Comparison of ENCODE assay signal across 19 cellular contexts in the genomic region with DNA sequence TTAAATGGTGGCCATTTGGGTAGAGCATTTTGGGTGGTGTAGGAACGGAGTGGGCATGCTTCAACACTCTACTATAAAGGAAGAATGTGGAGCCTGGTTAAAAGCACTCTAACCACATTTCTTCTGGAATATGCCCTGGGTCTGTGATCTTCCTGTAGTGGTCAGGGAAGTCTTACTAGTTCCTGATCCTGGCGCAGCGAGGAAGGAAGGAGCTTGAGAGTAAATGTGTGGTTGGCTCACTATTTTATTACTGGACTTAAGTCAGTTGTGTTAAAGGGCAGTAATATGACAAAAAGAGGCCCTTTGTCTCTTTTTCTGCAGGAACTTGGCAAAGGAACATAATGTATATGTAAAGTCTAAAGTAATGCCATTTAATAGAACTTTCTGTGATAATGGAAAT.
"Had no signal": no experiment of that assay in that cellular context is flagged by ENCODE, and none has a peak within 500 bp of the region (broad histone marks: within the 10 kb centered on the region; RNA-seq: fewer than 3 reads in every experiment).

No MANE protein-coding gene starts in this region.

- H3K9me3 Mint-ChIP-seq: dendritic cell treated with granulocyte-macrophage colony-stimulating factor and Interleukin-4, amounts not matched to agents 40 ng/mL and 50 ng/mL, for 4 days; effector memory CD8-positive, alpha-beta T cell; naive thymus-derived CD4-positive, alpha-beta T cell; nephron progenitor cell had no signal

- DNase-seq: effector memory CD8-positive, alpha-beta T cell; glutamatergic neuron; kidney; left cardiac atrium; left ventricle myocardium superior; mesenchymal stem cell; naive thymus-derived CD4-positive, alpha-beta T cell; nephron progenitor cell; psoas muscle; retina; right lobe of liver; stimulated activated CD4-positive, alpha-beta T cell treated with anti-CD3 and anti-CD28 coated beads, Interleukin-2, amount 100 ng/mL, for 24 hours; stimulated activated naive CD4-positive, alpha-beta T cell treated with Interleukin-2 at 50 U/mL for 16 hours; upper lobe of left lung; uterus had no signal

- H3K27me3 Mint-ChIP-seq: dendritic cell treated with granulocyte-macrophage colony-stimulating factor and Interleukin-4, amounts not matched to agents 40 ng/mL and 50 ng/mL, for 4 days had no signal

- H3K4me3 Mint-ChIP-seq: dendritic cell treated with granulocyte-macrophage colony-stimulating factor and Interleukin-4, amounts not matched to agents 40 ng/mL and 50 ng/mL, for 4 days; effector memory CD8-positive, alpha-beta T cell; naive thymus-derived CD4-positive, alpha-beta T cell; nephron progenitor cell had no signal

- H3K36me3 Mint-ChIP-seq: naive thymus-derived CD4-positive, alpha-beta T cell had no signal

- H3K9ac ChIP-seq: parathyroid adenoma had no signal

- H3K27ac ChIP-seq: esophagus muscularis mucosa, gastroesophageal sphincter, parathyroid adenoma, psoas muscle, right lobe of liver, upper lobe of left lung, uterus had no signal

- H3K27ac Mint-ChIP-seq: dendritic cell treated with granulocyte-macrophage colony-stimulating factor and Interleukin-4, amounts not matched to agents 40 ng/mL and 50 ng/mL, for 4 days; effector memory CD8-positive, alpha-beta T cell; naive thymus-derived CD4-positive, alpha-beta T cell; nephron progenitor cell had no signal

- H2AFZ ChIP-seq: parathyroid adenoma had no signal

- H3K4me1 ChIP-seq: esophagus muscularis mucosa, gastroesophageal sphincter, parathyroid adenoma, psoas muscle, right lobe of liver, upper lobe of left lung, uterus had no signal

- ATAC-seq: effector memory CD8-positive, alpha-beta T cell; gastroesophageal sphincter; left cardiac atrium; left ventricle myocardium superior; naive thymus-derived CD4-positive, alpha-beta T cell; psoas muscle; right lobe of liver had no signal

- H3K79me2 ChIP-seq: parathyroid adenoma had no signal

- H3K9me3 ChIP-seq: esophagus muscularis mucosa, gastroesophageal sphincter, psoas muscle, right lobe of liver, upper lobe of left lung, uterus had no signal

- H3K27me3 ChIP-seq: esophagus muscularis mucosa, gastroesophageal sphincter, right lobe of liver, upper lobe of left lung, uterus had no signal
